In genomic region chr11:74949748-74950127, GRCh38 we compare ENCODE assay signal across 8 cellular contexts. TPM values are rescaled to one million over a fixed set of nuclear protein-coding genes. Genes with fewer than 3 reads are reported as not detected.
A peak's percentile ranks its signal among the peaks of the same experiment; 100 is the strongest.
DNase-seq lines count a peak whose midpoint lies in the region; ATAC-seq and TF ChIP-seq lines count a peak whose summit lies in the region.

No MANE protein-coding gene starts in this region.

- H3K27me3 Mint-ChIP-seq in activated naive CD4-positive, alpha-beta T cell treated with anti-CD3 and anti-CD28 coated beads, Interleukin-2, amount 50 U/mL, for 24 hours = no peaks in the 10 kb centered on the region

- peak overlapping the region; percentile 94 for H3K4me3 Mint-ChIP-seq in activated naive CD4-positive, alpha-beta T cell treated with anti-CD3 and anti-CD28 coated beads, Interleukin-2, amount 50 U/mL, for 24 hours

- DNase-seq in activated naive CD4-positive, alpha-beta T cell treated with Interleukin-2 at 50 U/mL for 16 hours = no peak
- DNase-seq in adipocyte (ENCODE audit: low read depth) = peak; percentile 62
- no peak for DNase-seq in kidney epithelial cell (ENCODE audit: low read depth)
- DNase-seq in sciatic nerve (ENCODE audit: low spot score) = no peak

- no peak for TF ChIP-seq CTCF in kidney epithelial cell (IDR thresholded peaks at IDR 0.05; ENCODE audit: insufficient read depth, low read length, poor library complexity, severe bottlenecking)

- WGBS in thymus = 1% methylated on average over 6 of the region's 6 CpGs

- H3K9me3 Mint-ChIP-seq in activated naive CD4-positive, alpha-beta T cell treated with anti-CD3 and anti-CD28 coated beads, Interleukin-2, amount 50 U/mL, for 24 hours = no peaks in the 10 kb centered on the region

- peaks cover 35% of the 10 kb centered on the region for H3K4me1 ChIP-seq in adipocyte (ENCODE audit: control insufficient read depth, insufficient read depth, low read length)
- H3K4me1 ChIP-seq in thymus (ENCODE audit: control insufficient read depth, insufficient read depth, low read length) = peaks cover 14% of the 10 kb centered on the region

- H3K4me1 Mint-ChIP-seq in activated naive CD4-positive, alpha-beta T cell treated with anti-CD3 and anti-CD28 coated beads, Interleukin-2, amount 50 U/mL, for 24 hours = peaks cover 60% of the 10 kb centered on the region

- H3K36me3 Mint-ChIP-seq in activated naive CD4-positive, alpha-beta T cell treated with anti-CD3 and anti-CD28 coated beads, Interleukin-2, amount 50 U/mL, for 24 hours = peaks cover 5% of the 10 kb centered on the region

- intact Hi-C loops in sciatic nerve (cut with DNase I) = no loop called here

- H3K4me3 ChIP-seq in adipocyte (ENCODE audit: low read length) (peak overlapping the region; percentile 100), kidney epithelial cell (ENCODE audit: low read depth, low read length) (peak overlapping the region; percentile 86), thymus (ENCODE audit: low read length) (peak overlapping the region; percentile 93)

- H3K27ac Mint-ChIP-seq in activated naive CD4-positive, alpha-beta T cell treated with anti-CD3 and anti-CD28 coated beads, Interleukin-2, amount 50 U/mL, for 24 hours = peak overlapping the region; percentile 95

- H3K27me3 ChIP-seq in adipocyte (replicated peaks; ENCODE audit: control insufficient read depth, insufficient read depth, low read length) (no peaks in the 10 kb centered on the region), kidney epithelial cell (ENCODE audit: control insufficient read depth, insufficient read depth, low read length) (no peaks in the 10 kb centered on the region), thymus (ENCODE audit: control insufficient read depth, insufficient read depth) (no peaks in the 10 kb centered on the region)

- peaks cover under 1% of the 10 kb centered on the region for H3K36me3 ChIP-seq in adipocyte (ENCODE audit: control insufficient read depth, insufficient read depth, low read length, severe bottlenecking)
- H3K36me3 ChIP-seq in kidney epithelial cell (ENCODE audit: control insufficient read depth, insufficient read depth, low read length) = peaks cover 1% of the 10 kb centered on the region
- no peaks in the 10 kb centered on the region for H3K36me3 ChIP-seq in thymus (ENCODE audit: control insufficient read depth, insufficient read depth)

- peak overlapping the region; percentile 99 for H3K9ac ChIP-seq in adipocyte (ENCODE audit: low read length)

- H3K27ac ChIP-seq in thymus (ENCODE audit: low read depth) = peak overlapping the region; percentile 67

- no peak for ATAC-seq in HG02884 (IDR thresholded peaks at IDR 0.05; ENCODE audit: unreplicated experiment)
- no peak for ATAC-seq in GM18517 (IDR thresholded peaks at IDR 0.05; ENCODE audit: unreplicated experiment)
- no peak for ATAC-seq in sciatic nerve

- H3K9me3 ChIP-seq in adipocyte (ENCODE audit: control insufficient read depth, low read length) (no peaks in the 10 kb centered on the region), thymus (ENCODE audit: control insufficient read depth) (no peaks in the 10 kb centered on the region)

RNA-seq across cellular contexts. Expression of gene SPCS2, which starts 0.7 kb away (rescaled TPM):
- total RNA-seq in kidney epithelial cell (38.1 and 61.8 TPM in 2 replicates), sciatic nerve (130 TPM)
- polyA plus RNA-seq in thymus = 187 TPM

RNA-seq across cellular contexts. Expression of gene XRRA1, which starts 0.8 kb away (rescaled TPM):
- 3.2 and 8.6 TPM in 2 replicates for total RNA-seq in kidney epithelial cell
- polyA plus RNA-seq in thymus = 5.2 TPM
- total RNA-seq in sciatic nerve = 18.5 TPM

RNA-seq across cellular contexts. Expression of gene NEU3, which starts 39.0 kb away (rescaled TPM):
- 7.9 and 8.4 TPM in 2 replicates for total RNA-seq in kidney epithelial cell
- polyA plus RNA-seq in thymus = 9.3 TPM
- total RNA-seq in sciatic nerve = 7.5 TPM
